27 cellular contexts compared by ENCODE assay signal in genomic region chr14:38900887-38901286, GRCh38.
"Had no signal": no experiment of that assay in that cellular context is flagged by ENCODE, and none has a peak within 500 bp of the region (broad histone marks: within the 10 kb centered on the region; RNA-seq: fewer than 3 reads in every experiment).

No MANE protein-coding gene starts in this region.

- H3K36me3 ChIP-seq: left ventricle myocardium inferior, pancreas, right atrium auricular region, sigmoid colon, stomach, thyroid gland, transverse colon, upper lobe of left lung, vagina had no signal

- H3K9me3 ChIP-seq: left ventricle myocardium inferior, pancreas, psoas muscle, right atrium auricular region, sigmoid colon, stomach, testis, thyroid gland, transverse colon, upper lobe of left lung, vagina had no signal

- DNase-seq: hypothalamus; immature natural killer cell; kidney; left colon; left ventricle myocardium inferior; mesendoderm; naive thymus-derived CD4-positive, alpha-beta T cell; pancreas; posterior cingulate gyrus; psoas muscle; sigmoid colon; stimulated activated CD4-positive, alpha-beta T cell treated with anti-CD3 and anti-CD28 coated beads, Interleukin-1b, Interleukin-23, amount 100 ng/mL, for 48 hours; stimulated activated CD4-positive, alpha-beta T cell treated with anti-CD3 and anti-CD28 coated beads, Interleukin-2, amount 100 ng/mL, for 48 hours; stimulated activated CD4-positive, alpha-beta T cell treated with anti-CD3 and anti-CD28 coated beads, Interleukin-4, amount 100 ng/mL, for 4 hours; stimulated activated CD8-positive, alpha-beta memory T cell treated with anti-CD3 and anti-CD28 coated beads, Interleukin-4, amount 100 ng/mL, for 48 hours; stimulated activated naive CD8-positive, alpha-beta T cell treated with anti-CD3 and anti-CD28 coated beads, Interleukin-15, Interleukin-2, amounts not matched to agents 100 U/mL and 50 U/mL, for 24 hours; stomach; testis; thyroid gland; transverse colon; upper lobe of left lung had no signal

- H3K4me1 ChIP-seq: left ventricle myocardium inferior, pancreas, psoas muscle, right atrium auricular region, sigmoid colon, stomach, testis, thyroid gland, transverse colon, upper lobe of left lung, vagina had no signal

- H3K27me3 ChIP-seq: pancreas, right atrium auricular region, sigmoid colon, stomach, testis, thyroid gland, transverse colon, upper lobe of left lung, vagina had no signal

- H3K4me3 ChIP-seq: left ventricle myocardium inferior, lung, pancreas, psoas muscle, right atrium auricular region, sigmoid colon, smooth muscle cell, stomach, testis, thyroid gland, transverse colon, upper lobe of left lung, vagina had no signal

- H3K27ac ChIP-seq: left ventricle myocardium inferior, pancreas, psoas muscle, right atrium auricular region, sigmoid colon, stomach, testis, thyroid gland, transverse colon, upper lobe of left lung, vagina had no signal

- H3K4me2 ChIP-seq: smooth muscle cell had no signal

- ATAC-seq: left colon; naive thymus-derived CD4-positive, alpha-beta T cell; natural killer cell treated with Interleukin-12 subunit alpha and Interleukin-12 subunit beta and Interleukin-15 and Interleukin-18, amount 100 ng/mL, for 72 hours; psoas muscle; stimulated activated memory B cell treated with anti-CD40 and anti-IgM and Interleukin-4, amounts not matched to agents 10 μg/mL and 1 μg/mL and 100 μg/mL, for 72 hours; stimulated activated naive CD8-positive, alpha-beta T cell treated with anti-CD3 and anti-CD28 coated beads, Interleukin-15, Interleukin-2, amounts not matched to agents 100 U/mL and 50 U/mL, for 24 hours had no signal
